14 cellular contexts compared by ENCODE assay signal in genomic region chr3:23748398-23749110, GRCh38. TPM values are rescaled to one million over a fixed set of nuclear protein-coding genes. Genes with fewer than 3 reads are reported as not detected.
DNase-seq lines count a peak whose midpoint lies in the region; ATAC-seq, FAIRE-seq and TF ChIP-seq lines count a peak whose summit lies in the region.
"Had no signal": no experiment of that assay in that cellular context is flagged by ENCODE, and none has a peak within 500 bp of the region (broad histone marks: within the 10 kb centered on the region; RNA-seq: fewer than 3 reads in every experiment).

No MANE protein-coding gene starts in this region.

- no peaks in the 10 kb centered on the region for H4K20me1 ChIP-seq in PC-3 (ENCODE audit: low read length)

- peaks cover 53% of the 10 kb centered on the region for H3K4me1 ChIP-seq in A549
- H3K4me1 ChIP-seq in PC-3 (ENCODE audit: insufficient read depth, low read length) = peaks cover 41% of the 10 kb centered on the region

- intact Hi-C loops in PC-3 (cut with micrococcal nuclease) = loop anchor here (10.0 kb wide), 1 partner anchor 206 kb away; no protein-coding TSS in a partner anchor

- no peak for TF ChIP-seq POLR2A in A549 (IDR thresholded peaks at IDR 0.05; ENCODE audit: low read length)

- H3F3A ChIP-seq in PC-3 (ENCODE audit: low read length, unreplicated experiment) = no peaks in the 10 kb centered on the region

- H2AFZ ChIP-seq in PC-3 (ENCODE audit: low read length) = no peak overlapping the region; the same call in 1 of the 2 replicates

- CTCF ChIA-PET in A549 (lab: Yijun Ruan, JAX) (interaction anchor here (1.0 kb wide), 1 partner anchor 35 kb away, joined by 5 read pairs; no protein-coding TSS in a partner anchor), PC-3 (lab: Charles Lee) (interaction anchor here (0.6 kb wide), 1 partner anchor 425 kb away, joined by 4 read pairs; no protein-coding TSS in a partner anchor)

- H3K9me3 ChIP-seq in A549 = no peaks in the 10 kb centered on the region
- no peaks in the 10 kb centered on the region for H3K9me3 ChIP-seq in PC-3 (ENCODE audit: low read length)

- no peak for FAIRE-seq in A549 (lab: Jason Lieb, UNC)

- no peaks in the 10 kb centered on the region for H3K27me3 ChIP-seq in PC-3 (ENCODE audit: low read length)

- BruUV-seq in PC-3 (replicated peaks; lab: Mats Ljungman, UMichigan) = no TSS peak

- peak; percentile 37 to 42; a peak in 2 of 5 replicates for TF ChIP-seq EP300 in A549 (IDR thresholded peaks at IDR 0.05)

- no peak for TF ChIP-seq CTCF in A549 (IDR thresholded peaks at IDR 0.05)
- TF ChIP-seq CTCF in PC-3 (conservative IDR thresholded peaks at IDR 0.05; ENCODE audit: low read depth, low read length) = no peak

- ATAC-seq in A549 = peak; percentile 60 to 76
- peak; percentile 44 for ATAC-seq in GM18868 (IDR thresholded peaks at IDR 0.05; ENCODE audit: unreplicated experiment)
- no peak for ATAC-seq in PC-3
- no peak for ATAC-seq in GM19452 (IDR thresholded peaks at IDR 0.05; ENCODE audit: unreplicated experiment)
- ATAC-seq in GM19023 (IDR thresholded peaks at IDR 0.05; ENCODE audit: unreplicated experiment) = no peak

- no peaks in the 10 kb centered on the region for H3K79me2 ChIP-seq in PC-3 (ENCODE audit: low read length)

- 13% methylated on average over 4 of the region's 4 CpGs for WGBS in A549 (ENCODE audit: missing lambda C conversion rate)

- DNase-seq in A549 (ENCODE audit: low read depth in 1 of 2, low spot score in 1 of 2) = peak in 1 of 2 experiments; percentile 79
- peak; percentile 17 for DNase-seq in PC-3
- peak; percentile 45 for DNase-seq in globus pallidus (ENCODE audit: low spot score)
- no peak for DNase-seq in 8988T
- DNase-seq in COLO829 (ENCODE audit: low spot score) = no peak
- DNase-seq: CD4-positive, alpha-beta T cell; immature natural killer cell; NCI-H1436; stimulated activated naive CD4-positive, alpha-beta T cell treated with Interleukin-2 at 50 U/mL for 16 hours; T1000 had no signal

- no peaks in the 10 kb centered on the region for H3K9me2 ChIP-seq in PC-3 (replicated peaks; ENCODE audit: low read length)

- no peak overlapping the region for H3K4me3 ChIP-seq in A549
- no peak overlapping the region for H3K4me3 ChIP-seq in PC-3 (ENCODE audit: low read length)
- H3K4me3 ChIP-seq: skin epidermis had no signal

- TF ChIP-seq RAD21 in A549 (conservative IDR thresholded peaks at IDR 0.05 in 1 of 2, IDR thresholded peaks at IDR 0.05 in 1 of 2) = no peak

- POLR2A ChIA-PET in A549 (lab: Yijun Ruan, JAX) = no interaction called here
- POLR2A ChIA-PET in PC-3 (lab: Charles Lee; ENCODE audit: unreplicated experiment) = no interaction called here

- no peaks in the 10 kb centered on the region for H3K36me3 ChIP-seq in PC-3 (ENCODE audit: low read depth, low read length)

- H3K4me2 ChIP-seq in A549 = peak overlapping the region; percentile 58
- H3K4me2 ChIP-seq in PC-3 (ENCODE audit: low read length) = peak overlapping the region; percentile 13; the same call in 1 of the 2 replicates

- H3K27ac ChIP-seq in A549 (peak overlapping the region; percentile 53 to 78), PC-3 (ENCODE audit: low read length) (0 out of 2 replicates have a peak overlapping the region, but pooled peaks have one; percentile 2)
- H3K27ac ChIP-seq: skin epidermis had no signal

- H3K9ac ChIP-seq in PC-3 (ENCODE audit: low read length) = no peak overlapping the region

TF ChIP-seq in A549, 52 proteins besides CTCF, POLR2A, EP300 and RAD21:
- TF ChIP-seq BHLHE40 (IDR thresholded peaks at IDR 0.05; ENCODE audit: low read depth, low read length) = no peak
- TF ChIP-seq, protein P1, sequence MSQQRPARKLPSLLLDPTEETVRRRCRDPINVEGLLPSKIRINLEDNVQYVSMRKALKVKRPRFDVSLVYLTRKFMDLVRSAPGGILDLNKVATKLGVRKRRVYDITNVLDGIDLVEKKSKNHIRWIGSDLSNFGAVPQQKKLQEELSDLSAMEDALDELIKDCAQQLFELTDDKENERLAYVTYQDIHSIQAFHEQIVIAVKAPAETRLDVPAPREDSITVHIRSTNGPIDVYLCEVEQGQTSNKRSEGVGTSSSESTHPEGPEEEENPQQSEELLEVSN (IDR thresholded peaks at IDR 0.05; ENCODE audit: borderline replicate concordance, low read depth) = no peak
- TF ChIP-seq CEBPB (IDR thresholded peaks at IDR 0.05) = peak; percentile 91 to 93
- TF ChIP-seq GATA3 (IDR thresholded peaks at IDR 0.05; ENCODE audit: borderline replicate concordance) = 0 out of 2 replicates have a peak, but pooled peaks have one; percentile 28
- TF ChIP-seq JUN (IDR thresholded peaks at IDR 0.05) = peak in 1 of 2 experiments; percentile 51; a peak in 2 of 5 replicates
- no peak for TF ChIP-seq CHD2 (IDR thresholded peaks at IDR 0.05; ENCODE audit: low read length, partially characterized antibody)
- no peak for TF ChIP-seq CHD4 (IDR thresholded peaks at IDR 0.05; ENCODE audit: borderline replicate concordance)
- TF ChIP-seq FOSL2 (IDR thresholded peaks at IDR 0.05) = no peak
- TF ChIP-seq FOSL2 (CRISPR knock-in tag; IDR thresholded peaks at IDR 0.05) = peak; percentile 17
- TF ChIP-seq ZNF302 (CRISPR knock-in tag; IDR thresholded peaks at IDR 0.05) = no peak
- TF ChIP-seq, protein P2, sequence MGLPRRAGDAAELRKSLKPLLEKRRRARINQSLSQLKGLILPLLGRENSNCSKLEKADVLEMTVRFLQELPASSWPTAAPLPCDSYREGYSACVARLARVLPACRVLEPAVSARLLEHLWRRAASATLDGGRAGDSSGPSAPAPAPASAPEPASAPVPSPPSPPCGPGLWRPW (IDR thresholded peaks at IDR 0.05) = peak; percentile 68; the same call in 1 of the 2 replicates
- TF ChIP-seq, protein P3, sequence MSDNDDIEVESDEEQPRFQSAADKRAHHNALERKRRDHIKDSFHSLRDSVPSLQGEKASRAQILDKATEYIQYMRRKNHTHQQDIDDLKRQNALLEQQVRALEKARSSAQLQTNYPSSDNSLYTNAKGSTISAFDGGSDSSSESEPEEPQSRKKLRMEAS (IDR thresholded peaks at IDR 0.05) = peak; percentile 43
- no peak for TF ChIP-seq SREBF2 (IDR thresholded peaks at IDR 0.05)
- TF ChIP-seq ZSCAN20 (CRISPR knock-in tag; IDR thresholded peaks at IDR 0.05) = no peak
- no peak for TF ChIP-seq POLR2AphosphoS2 (conservative IDR thresholded peaks at IDR 0.05; ENCODE audit: low read length)
- TF ChIP-seq MAFK (IDR thresholded peaks at IDR 0.05; ENCODE audit: partially characterized antibody) = no peak
- no peak for TF ChIP-seq CBX2 (IDR thresholded peaks at IDR 0.05; ENCODE audit: borderline replicate concordance, low read depth)

RNA-seq across cellular contexts. Expression of gene UBE2E1, which starts 57.2 kb away (rescaled TPM):
- 171 and 198 TPM in 2 replicates for polyA plus RNA-seq in A549 (2011; rRNA removed)
- polyA plus RNA-seq in A549 (2012; cell fraction: cytosol; rRNA removed) = 59.9 and 61.9 TPM in 2 replicates
- polyA plus RNA-seq in A549 (2012; cell fraction: nucleus; rRNA removed) = 22.3 and 29.9 TPM in 2 replicates
- 151 to 156 TPM (median 151 TPM) in 3 replicates for polyA plus RNA-seq in A549 (2017; fragmentation: RNase III; extraction: RNeasy Plus Mini Kit Qiagen cat#74134 plus additional on column Dnase treatment)
- polyA minus RNA-seq in A549 (2011; rRNA and poly(A)+ RNA removed) = 51.7 and 53.0 TPM in 2 replicates
- 90.1 and 117 TPM in 2 replicates for total RNA-seq in PC-3 (2014; rRNA removed)

Comparison
In these comparisons a context has a peak if more than half of its experiments do, and no peak if none do; other contexts are left out.
1. ATAC-seq: peak in A549 (2 of 2) and GM18868 (single experiment); none in PC-3 (single experiment), GM19452 (single experiment) and GM19023 (single experiment).
2. DNase-seq: peak in PC-3 (single experiment) and globus pallidus (single experiment); none in 8988T (single experiment) and COLO829 (single experiment).